Comparison of ENCODE assay signal across 9 cellular contexts in the genomic region with DNA sequence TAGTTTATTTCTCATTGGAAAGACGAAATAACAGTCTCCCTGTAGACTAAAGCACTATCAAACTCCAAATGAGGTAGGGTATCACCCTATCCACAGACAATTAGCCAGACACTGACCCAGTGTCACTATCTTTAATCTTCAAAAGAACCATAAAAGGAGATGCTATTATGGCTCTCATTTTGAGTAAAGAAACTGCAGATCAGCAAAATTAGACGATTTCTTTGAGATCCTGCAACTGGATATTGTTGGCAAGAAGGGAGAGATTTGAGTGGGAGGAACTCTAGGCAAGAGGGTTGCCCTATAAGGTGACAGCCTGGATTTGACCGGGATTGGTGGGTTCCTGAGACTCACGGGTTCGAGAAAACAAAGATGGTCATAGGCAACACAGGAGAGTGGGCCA.
"Had no signal": no experiment of that assay in that cellular context is flagged by ENCODE, and none has a peak within 500 bp of the region (broad histone marks: within the 10 kb centered on the region; RNA-seq: fewer than 3 reads in every experiment).

No MANE protein-coding gene starts in this region.

- H3K4me2 ChIP-seq: GM23338 had no signal

- H3K9me3 Mint-ChIP-seq: GM23338, H9, HFFc6 had no signal

- DNase-seq: H9, HCEC 1CT, HFFc6, KG1 had no signal

- FAIRE-seq: H1, H54, HTR-8/SVneo had no signal

- H3K4me3 ChIP-seq: GM23338 had no signal

- H3K27ac Mint-ChIP-seq: GM23338, HFFc6 had no signal

- ATAC-seq: GM23338 had no signal

- H3K36me3 Mint-ChIP-seq: IgD-negative memory B cell had no signal

- H2AFZ ChIP-seq: GM23338 had no signal
